In genomic region chr10:13701157-13701919, GRCh38 we compare ENCODE assay signal across 2 cellular contexts.
A peak's percentile ranks its signal among the peaks of the same experiment; 100 is the strongest.
TF ChIP-seq lines count a peak whose summit lies in the region.

No MANE protein-coding gene starts in this region.

TF ChIP-seq in SK-N-SH treated with all-trans-retinoic acid at 6 μM for 48 hours, 23 proteins besides CTCF, POLR2A, EP300 and RAD21 (continued from another document):
- TF ChIP-seq CSRNP3 (CRISPR knock-in tag; IDR thresholded peaks at IDR 0.05) (no peak), RARB (CRISPR knock-in tag; IDR thresholded peaks at IDR 0.05) (no peak), CREB5 (CRISPR knock-in tag; IDR thresholded peaks at IDR 0.05; ENCODE audit: low read depth) (no peak), ZFP30 (CRISPR knock-in tag; IDR thresholded peaks at IDR 0.05) (no peak), TSHZ2 (CRISPR knock-in tag; IDR thresholded peaks at IDR 0.05) (no peak), BACH2 (CRISPR knock-in tag; IDR thresholded peaks at IDR 0.05; ENCODE audit: borderline replicate concordance) (no peak), ZFP3 (CRISPR knock-in tag; IDR thresholded peaks at IDR 0.05) (no peak), PPARA (CRISPR knock-in tag; IDR thresholded peaks at IDR 0.05; ENCODE audit: borderline replicate concordance) (no peak), GLIS3 (CRISPR knock-in tag; IDR thresholded peaks at IDR 0.05) (no peak)
- TF ChIP-seq, protein P1, sequence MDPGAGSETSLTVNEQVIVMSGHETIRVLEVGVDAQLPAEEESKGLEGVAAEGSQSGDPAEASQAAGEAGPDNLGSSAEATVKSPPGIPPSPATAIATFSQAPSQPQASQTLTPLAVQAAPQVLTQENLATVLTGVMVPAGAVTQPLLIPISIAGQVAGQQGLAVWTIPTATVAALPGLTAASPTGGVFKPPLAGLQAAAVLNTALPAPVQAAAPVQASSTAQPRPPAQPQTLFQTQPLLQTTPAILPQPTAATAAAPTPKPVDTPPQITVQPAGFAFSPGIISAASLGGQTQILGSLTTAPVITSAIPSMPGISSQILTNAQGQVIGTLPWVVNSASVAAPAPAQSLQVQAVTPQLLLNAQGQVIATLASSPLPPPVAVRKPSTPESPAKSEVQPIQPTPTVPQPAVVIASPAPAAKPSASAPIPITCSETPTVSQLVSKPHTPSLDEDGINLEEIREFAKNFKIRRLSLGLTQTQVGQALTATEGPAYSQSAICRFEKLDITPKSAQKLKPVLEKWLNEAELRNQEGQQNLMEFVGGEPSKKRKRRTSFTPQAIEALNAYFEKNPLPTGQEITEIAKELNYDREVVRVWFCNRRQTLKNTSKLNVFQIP (CRISPR knock-in tag; IDR thresholded peaks at IDR 0.05; ENCODE audit: borderline replicate concordance, low read depth): no peak
TF ChIP-seq in SK-N-SH treated with all-trans-retinoic acid at 6 μM for 48 hours: peak in this region for 0.

TF ChIP-seq in HepG2, 621 proteins besides CTCF, POLR2A, EP300 and RAD21 (continued from another document):
- TF ChIP-seq ZC3H13 (CRISPR knock-in tag; IDR thresholded peaks at IDR 0.05): no peak
- TF ChIP-seq, protein P2, sequence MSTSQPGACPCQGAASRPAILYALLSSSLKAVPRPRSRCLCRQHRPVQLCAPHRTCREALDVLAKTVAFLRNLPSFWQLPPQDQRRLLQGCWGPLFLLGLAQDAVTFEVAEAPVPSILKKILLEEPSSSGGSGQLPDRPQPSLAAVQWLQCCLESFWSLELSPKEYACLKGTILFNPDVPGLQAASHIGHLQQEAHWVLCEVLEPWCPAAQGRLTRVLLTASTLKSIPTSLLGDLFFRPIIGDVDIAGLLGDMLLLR (CRISPR knock-in tag; IDR thresholded peaks at IDR 0.05): no peak
- no peak for TF ChIP-seq ZNF496 (CRISPR knock-in tag; IDR thresholded peaks at IDR 0.05; ENCODE audit: insufficient replicate concordance)
- no peak for TF ChIP-seq ZNF616 (CRISPR knock-in tag; IDR thresholded peaks at IDR 0.05; ENCODE audit: low read depth)
- no peak for TF ChIP-seq PHF20 (CRISPR knock-in tag; IDR thresholded peaks at IDR 0.05)
- no peak for TF ChIP-seq GLMP (CRISPR knock-in tag; IDR thresholded peaks at IDR 0.05; ENCODE audit: borderline replicate concordance)
- peak; percentile 48 for TF ChIP-seq RARA (CRISPR knock-in tag; IDR thresholded peaks at IDR 0.05)
- no peak for TF ChIP-seq IRF2 (CRISPR knock-in tag; IDR thresholded peaks at IDR 0.05)
- TF ChIP-seq MTERF4 (CRISPR knock-in tag; IDR thresholded peaks at IDR 0.05): no peak
- no peak for TF ChIP-seq SAFB2 (CRISPR knock-in tag; IDR thresholded peaks at IDR 0.05; ENCODE audit: borderline replicate concordance, low read depth)
- TF ChIP-seq HIVEP1 (CRISPR knock-in tag; IDR thresholded peaks at IDR 0.05): no peak
- TF ChIP-seq, protein P3, sequence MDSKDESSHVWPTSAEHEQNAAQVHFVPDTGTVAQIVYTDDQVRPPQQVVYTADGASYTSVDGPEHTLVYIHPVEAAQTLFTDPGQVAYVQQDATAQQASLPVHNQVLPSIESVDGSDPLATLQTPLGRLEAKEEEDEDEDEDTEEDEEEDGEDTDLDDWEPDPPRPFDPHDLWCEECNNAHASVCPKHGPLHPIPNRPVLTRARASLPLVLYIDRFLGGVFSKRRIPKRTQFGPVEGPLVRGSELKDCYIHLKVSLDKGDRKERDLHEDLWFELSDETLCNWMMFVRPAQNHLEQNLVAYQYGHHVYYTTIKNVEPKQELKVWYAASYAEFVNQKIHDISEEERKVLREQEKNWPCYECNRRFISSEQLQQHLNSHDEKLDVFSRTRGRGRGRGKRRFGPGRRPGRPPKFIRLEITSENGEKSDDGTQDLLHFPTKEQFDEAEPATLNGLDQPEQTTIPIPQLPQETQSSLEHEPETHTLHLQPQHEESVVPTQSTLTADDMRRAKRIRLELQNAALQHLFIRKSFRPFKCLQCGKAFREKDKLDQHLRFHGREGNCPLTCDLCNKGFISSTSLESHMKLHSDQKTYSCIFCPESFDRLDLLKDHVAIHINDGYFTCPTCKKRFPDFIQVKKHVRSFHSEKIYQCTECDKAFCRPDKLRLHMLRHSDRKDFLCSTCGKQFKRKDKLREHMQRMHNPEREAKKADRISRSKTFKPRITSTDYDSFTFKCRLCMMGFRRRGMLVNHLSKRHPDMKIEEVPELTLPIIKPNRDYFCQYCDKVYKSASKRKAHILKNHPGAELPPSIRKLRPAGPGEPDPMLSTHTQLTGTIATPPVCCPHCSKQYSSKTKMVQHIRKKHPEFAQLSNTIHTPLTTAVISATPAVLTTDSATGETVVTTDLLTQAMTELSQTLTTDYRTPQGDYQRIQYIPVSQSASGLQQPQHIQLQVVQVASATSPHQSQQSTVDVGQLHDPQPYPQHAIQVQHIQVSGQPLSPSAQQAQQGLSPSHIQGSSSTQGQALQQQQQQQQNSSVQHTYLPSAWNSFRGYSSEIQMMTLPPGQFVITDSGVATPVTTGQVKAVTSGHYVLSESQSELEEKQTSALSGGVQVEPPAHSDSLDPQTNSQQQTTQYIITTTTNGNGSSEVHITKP (CRISPR knock-in tag; IDR thresholded peaks at IDR 0.05; ENCODE audit: low read depth): no peak
- no peak for TF ChIP-seq PCBP2 (optimal IDR thresholded peaks at IDR 0.05; ENCODE audit: low read depth, low read length, poor library complexity, severe bottlenecking)
- no peak for TF ChIP-seq ZNF761 (CRISPR knock-in tag; conservative IDR thresholded peaks at IDR 0.05)
- TF ChIP-seq ZNF101 (CRISPR knock-in tag; IDR thresholded peaks at IDR 0.05; ENCODE audit: borderline replicate concordance, low read depth): no peak
- no peak for TF ChIP-seq ZNF75D (CRISPR knock-in tag; IDR thresholded peaks at IDR 0.05; ENCODE audit: borderline replicate concordance)
- TF ChIP-seq ZNF441 (CRISPR knock-in tag; IDR thresholded peaks at IDR 0.05; ENCODE audit: borderline replicate concordance): no peak
- no peak for TF ChIP-seq TAF15 (IDR thresholded peaks at IDR 0.05; ENCODE audit: low read depth, low read length, poor library complexity, severe bottlenecking)
- TF ChIP-seq, protein P4, sequence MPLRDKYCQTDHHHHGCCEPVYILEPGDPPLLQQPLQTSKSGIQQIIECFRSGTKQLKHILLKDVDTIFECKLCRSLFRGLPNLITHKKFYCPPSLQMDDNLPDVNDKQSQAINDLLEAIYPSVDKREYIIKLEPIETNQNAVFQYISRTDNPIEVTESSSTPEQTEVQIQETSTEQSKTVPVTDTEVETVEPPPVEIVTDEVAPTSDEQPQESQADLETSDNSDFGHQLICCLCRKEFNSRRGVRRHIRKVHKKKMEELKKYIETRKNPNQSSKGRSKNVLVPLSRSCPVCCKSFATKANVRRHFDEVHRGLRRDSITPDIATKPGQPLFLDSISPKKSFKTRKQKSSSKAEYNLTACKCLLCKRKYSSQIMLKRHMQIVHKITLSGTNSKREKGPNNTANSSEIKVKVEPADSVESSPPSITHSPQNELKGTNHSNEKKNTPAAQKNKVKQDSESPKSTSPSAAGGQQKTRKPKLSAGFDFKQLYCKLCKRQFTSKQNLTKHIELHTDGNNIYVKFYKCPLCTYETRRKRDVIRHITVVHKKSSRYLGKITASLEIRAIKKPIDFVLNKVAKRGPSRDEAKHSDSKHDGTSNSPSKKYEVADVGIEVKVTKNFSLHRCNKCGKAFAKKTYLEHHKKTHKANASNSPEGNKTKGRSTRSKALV (CRISPR knock-in tag; IDR thresholded peaks at IDR 0.05): no peak
- peak; percentile 83 for TF ChIP-seq LCORL (IDR thresholded peaks at IDR 0.05)
- TF ChIP-seq LCORL (CRISPR knock-in tag; IDR thresholded peaks at IDR 0.05): no peak
- TF ChIP-seq, protein P5, sequence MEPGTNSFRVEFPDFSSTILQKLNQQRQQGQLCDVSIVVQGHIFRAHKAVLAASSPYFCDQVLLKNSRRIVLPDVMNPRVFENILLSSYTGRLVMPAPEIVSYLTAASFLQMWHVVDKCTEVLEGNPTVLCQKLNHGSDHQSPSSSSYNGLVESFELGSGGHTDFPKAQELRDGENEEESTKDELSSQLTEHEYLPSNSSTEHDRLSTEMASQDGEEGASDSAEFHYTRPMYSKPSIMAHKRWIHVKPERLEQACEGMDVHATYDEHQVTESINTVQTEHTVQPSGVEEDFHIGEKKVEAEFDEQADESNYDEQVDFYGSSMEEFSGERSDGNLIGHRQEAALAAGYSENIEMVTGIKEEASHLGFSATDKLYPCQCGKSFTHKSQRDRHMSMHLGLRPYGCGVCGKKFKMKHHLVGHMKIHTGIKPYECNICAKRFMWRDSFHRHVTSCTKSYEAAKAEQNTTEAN (CRISPR knock-in tag; conservative IDR thresholded peaks at IDR 0.05): no peak
- TF ChIP-seq KLF16 (CRISPR knock-in tag; IDR thresholded peaks at IDR 0.05): no peak
- no peak for TF ChIP-seq AGO1 (IDR thresholded peaks at IDR 0.05; ENCODE audit: low read depth, low read length, poor library complexity, severe bottlenecking)
